ENCODE assay signal across 8 cellular contexts in the genomic region with DNA sequence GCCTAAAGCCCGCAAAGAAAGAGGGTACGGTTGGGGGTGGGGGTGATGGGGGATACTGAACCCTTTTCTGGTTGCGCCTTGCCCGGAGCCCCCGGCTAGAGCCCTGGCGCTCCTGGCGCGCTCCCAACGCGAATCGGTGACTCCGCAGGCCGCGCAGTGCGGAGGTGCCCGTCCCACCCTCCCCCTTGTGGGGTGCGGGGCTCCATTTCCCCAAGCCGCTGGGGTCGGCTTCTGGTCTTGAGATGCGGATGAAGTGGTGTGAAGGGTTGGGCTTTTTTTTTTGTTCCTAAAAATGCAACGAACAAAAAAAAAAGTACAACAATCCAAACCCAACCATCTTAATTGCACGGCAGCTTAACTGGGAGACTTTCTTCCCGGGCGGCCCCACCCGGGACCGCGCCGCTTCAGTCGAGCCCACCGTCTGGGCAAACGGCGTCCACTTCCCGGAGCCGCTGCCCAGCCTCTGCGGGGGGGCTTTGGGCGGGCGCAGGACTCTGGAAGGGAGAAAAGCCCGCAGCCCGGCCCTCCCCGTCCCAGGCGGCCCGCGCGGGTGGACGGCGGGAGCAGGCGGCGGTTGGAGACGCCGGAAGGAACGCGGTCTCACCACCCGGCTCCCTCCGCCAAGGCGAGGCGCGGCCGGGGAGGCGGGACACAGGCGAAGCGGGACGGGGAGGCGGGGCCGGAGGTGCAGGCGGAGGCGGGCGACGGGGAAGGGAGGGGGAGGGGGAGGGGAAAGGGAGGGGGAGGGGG. TPM values are rescaled to one million over a fixed set of nuclear protein-coding genes. Genes with fewer than 3 reads are reported as not detected.
DNase-seq lines count a peak whose midpoint lies in the region; ATAC-seq and TF ChIP-seq lines count a peak whose summit lies in the region.

No MANE protein-coding gene starts in this region.

- no peaks in the 10 kb centered on the region for H3K9me3 Mint-ChIP-seq in activated CD4-positive, alpha-beta memory T cell treated with anti-CD3 and anti-CD28 coated beads, Interleukin-2, amount 10 ng/mL, durations not matched to agents 7 days and 5 days

- peak overlapping the region; percentile 80 for H3K27ac ChIP-seq in duodenal mucosa (ENCODE audit: low read depth, low read length)
- H3K27ac ChIP-seq in lower lobe of right lung, result peak overlapping the region; percentile 98

- peak overlapping the region; percentile 69 for H3K4me3 Mint-ChIP-seq in activated CD4-positive, alpha-beta memory T cell treated with anti-CD3 and anti-CD28 coated beads, Interleukin-2, amount 10 ng/mL, durations not matched to agents 7 days and 5 days

- H3K36me3 Mint-ChIP-seq in activated CD4-positive, alpha-beta memory T cell treated with anti-CD3 and anti-CD28 coated beads, Interleukin-2, amount 10 ng/mL, durations not matched to agents 7 days and 5 days (ENCODE audit: low read depth), result peaks cover 42% of the 10 kb centered on the region

- CTCF ChIA-PET in activated CD4-positive, alpha-beta memory T cell treated with anti-CD3 and anti-CD28 coated beads, Interleukin-2, amount 10 ng/mL, durations not matched to agents 7 days and 5 days (lab: Charles Lee), result interaction anchor here (1.0 to 3.5 kb wide), 19 partner anchors 13 to 1073 kb away, joined by 3 to 65 read pairs (median 7); partner anchors contain the start of gene SPRYD7

- H3K27me3 ChIP-seq in duodenal mucosa (ENCODE audit: control insufficient read depth in 1 of 2, insufficient read depth in 2 of 2, low read length in 2 of 2) (no peaks in the 10 kb centered on the region), lower lobe of right lung (ENCODE audit: low read depth) (no peaks in the 10 kb centered on the region)

- TF ChIP-seq CTCF in lower lobe of right lung (IDR thresholded peaks at IDR 0.05), result no peak

- H3K27me3 Mint-ChIP-seq in activated CD4-positive, alpha-beta memory T cell treated with anti-CD3 and anti-CD28 coated beads, Interleukin-2, amount 10 ng/mL, durations not matched to agents 7 days and 5 days, result no peaks in the 10 kb centered on the region

- peak overlapping the region; percentile 66 to 80 for H3K9ac ChIP-seq in duodenal mucosa (ENCODE audit: low read depth in 1 of 2, low read length in 2 of 2)

- ATAC-seq in GM18907 (IDR thresholded peaks at IDR 0.05; ENCODE audit: unreplicated experiment) (peak; percentile 53), HG03139 (IDR thresholded peaks at IDR 0.05; ENCODE audit: unreplicated experiment) (peak; percentile 52), lower lobe of right lung (peak; percentile 90 to 94)

- peaks cover 0 to 5% of the 10 kb centered on the region in 2 donors for H3K36me3 ChIP-seq in duodenal mucosa (ENCODE audit: control insufficient read depth in 1 of 2, insufficient read depth in 2 of 2, low read length in 2 of 2)
- peaks cover 31% of the 10 kb centered on the region for H3K36me3 ChIP-seq in lower lobe of right lung

- peak overlapping the region; percentile 21 for H3K27ac Mint-ChIP-seq in activated CD4-positive, alpha-beta memory T cell treated with anti-CD3 and anti-CD28 coated beads, Interleukin-2, amount 10 ng/mL, durations not matched to agents 7 days and 5 days

- peaks cover 32% of the 10 kb centered on the region for H3K4me1 Mint-ChIP-seq in activated CD4-positive, alpha-beta memory T cell treated with anti-CD3 and anti-CD28 coated beads, Interleukin-2, amount 10 ng/mL, durations not matched to agents 7 days and 5 days

- intact Hi-C loops in lower lobe of right lung (cut with DNase I), result no loop called here

- H3K4me3 ChIP-seq in duodenal mucosa (ENCODE audit: low read depth in 1 of 2, low read length in 2 of 2), result peak overlapping the region; percentile 68 to 79
- H3K4me3 ChIP-seq in lower lobe of right lung, result peak overlapping the region; percentile 80

- DNase-seq in AG08396 (ENCODE audit: low spot score), result peak; percentile 96
- DNase-seq in NCI-H748 (lab: John Stamatoyannopoulos, UW; ENCODE audit: unreplicated experiment), result peak; percentile 95
- peak; percentile 91 for DNase-seq in activated CD4-positive, alpha-beta memory T cell treated with anti-CD3 and anti-CD28 coated beads, Interleukin-2, amount 10 ng/mL, durations not matched to agents 7 days and 5 days
- peak; percentile 96 for DNase-seq in lower lobe of right lung
- DNase-seq in stimulated activated CD4-positive, alpha-beta T cell treated with anti-CD3 and anti-CD28 coated beads, Interleukin-4, amount 100 ng/mL, for 4 hours, result peak; percentile 85 to 90

- POLR2A ChIA-PET in activated CD4-positive, alpha-beta memory T cell treated with anti-CD3 and anti-CD28 coated beads, Interleukin-2, amount 10 ng/mL, durations not matched to agents 7 days and 5 days (lab: Charles Lee), result interaction anchor here (0.8 to 3.8 kb wide), 28 partner anchors 8 to 1073 kb away, joined by 3 to 136 read pairs (median 5); partner anchors contain the start of genes CDADC1, RNASEH2B and SPRYD7

- H3K9me3 ChIP-seq in duodenal mucosa (ENCODE audit: control insufficient read depth in 1 of 2, low read length in 2 of 2) (no peaks in the 10 kb centered on the region), lower lobe of right lung (no peaks in the 10 kb centered on the region)

- peaks cover 15 to 26% of the 10 kb centered on the region in 2 donors for H3K4me1 ChIP-seq in duodenal mucosa (ENCODE audit: control insufficient read depth in 1 of 2, insufficient read depth in 2 of 2, low read length in 2 of 2)
- H3K4me1 ChIP-seq in lower lobe of right lung, result peaks cover 44% of the 10 kb centered on the region

RNA-seq across cellular contexts. Expression of gene TRIM13, which starts 0.5 kb away (rescaled TPM):
- total RNA-seq in activated CD4-positive, alpha-beta memory T cell treated with anti-CD3 and anti-CD28 coated beads, Interleukin-2, amount 10 ng/mL, durations not matched to agents 7 days and 5 days, result 10 to 100 TPM; 13.2 to 17.4 TPM
- total RNA-seq in lower lobe of right lung, result 31.1 TPM

RNA-seq across cellular contexts. Expression of gene KCNRG, which starts 18.9 kb away (rescaled TPM):
- total RNA-seq in activated CD4-positive, alpha-beta memory T cell treated with anti-CD3 and anti-CD28 coated beads, Interleukin-2, amount 10 ng/mL, durations not matched to agents 7 days and 5 days, result under 1 TPM; 0.30 to 0.65 TPM
- total RNA-seq in lower lobe of right lung, result 2.7 TPM

Comparison
In these comparisons a context has a peak if more than half of its experiments do, and no peak if none do; other contexts are left out.
1. Peak in every context shown above with its lines: DNase-seq, ATAC-seq, H3K4me3 ChIP-seq and H3K27ac ChIP-seq.